ENCODE assay signal across 8 cellular contexts in the genomic region with DNA sequence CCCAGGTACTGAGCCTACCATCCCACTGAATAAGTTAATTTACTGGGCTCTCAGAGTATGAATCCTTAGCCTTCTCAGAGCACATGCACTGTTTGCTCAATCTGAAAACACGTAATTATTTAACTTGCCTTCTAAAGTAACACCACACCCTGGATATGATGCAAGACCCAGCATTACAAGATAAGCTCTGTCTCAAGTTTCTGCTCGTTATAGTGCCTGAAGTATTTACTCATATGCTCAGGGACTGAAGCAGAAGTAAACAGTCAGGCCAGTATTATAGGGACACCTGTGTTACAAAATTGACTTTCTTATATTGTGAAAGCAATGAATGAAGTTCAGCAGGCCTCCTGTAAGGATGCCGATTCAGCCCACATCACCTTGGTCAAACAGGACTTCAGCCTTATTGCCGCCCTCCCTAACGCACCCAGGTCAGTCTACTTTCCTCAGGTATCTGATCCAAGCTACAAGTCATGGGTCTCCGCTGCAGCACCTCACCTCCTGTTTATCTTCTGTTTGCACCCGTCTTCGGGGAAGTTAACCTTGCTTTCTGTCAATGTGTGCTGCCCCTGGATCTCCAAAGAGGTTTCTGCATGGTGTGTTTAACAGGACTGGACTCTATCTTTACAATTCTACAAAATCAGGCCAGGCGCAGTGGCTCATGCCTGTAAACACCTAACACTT. TPM values are rescaled to one million over a fixed set of nuclear protein-coding genes. Genes with fewer than 3 reads are reported as not detected.
DNase-seq lines count a peak whose midpoint lies in the region; ATAC-seq and TF ChIP-seq lines count a peak whose summit lies in the region.

No MANE protein-coding gene starts in this region.

- DNase-seq in AG08395 (ENCODE audit: low spot score) (peak; percentile 63), HuH-7 (ENCODE audit: low spot score) (peak; percentile 63), SKM-1 treated with dmso at 0.1 percent for 144 hours (lab: John Stamatoyannopoulos, UW; ENCODE audit: unreplicated experiment) (peak; percentile 69), left lobe of liver (ENCODE audit: low spot score) (no peak), NCI-H2081 treated with DMSO at 0.1 percent for 48 hours (lab: John Stamatoyannopoulos, UW) (no peak)
- no peak for DNase-seq in activated CD4-positive, alpha-beta T cell treated with anti-CD3 and anti-CD28 coated beads for 4 hours

- no peak for TF ChIP-seq POLR2A in GM18505 (IDR thresholded peaks at IDR 0.05; ENCODE audit: borderline replicate concordance, extremely low read depth, insufficient read depth, insufficient read length)

- ATAC-seq in left lobe of liver (peak; percentile 59), GM18505 (IDR thresholded peaks at IDR 0.05; ENCODE audit: unreplicated experiment) (no peak), GM19351 (IDR thresholded peaks at IDR 0.05; ENCODE audit: unreplicated experiment) (no peak)

RNA-seq across cellular contexts. Expression of gene KLF3, which starts 42.9 kb away (rescaled TPM):
- total RNA-seq in left lobe of liver, result 28.6 TPM

Comparison
In these comparisons a context has a peak if more than half of its experiments do, and no peak if none do; other contexts are left out.
1. DNase-seq: peak in AG08395 (single experiment), HuH-7 (single experiment) and SKM-1 treated with dmso at 0.1 percent for 144 hours (single experiment); none in left lobe of liver (single experiment), NCI-H2081 treated with DMSO at 0.1 percent for 48 hours (single experiment) and activated CD4-positive, alpha-beta T cell treated with anti-CD3 and anti-CD28 coated beads for 4 hours (0 of 2).